In genomic region chr1:113770031-113770430, GRCh38 we compare ENCODE assay signal across 14 cellular contexts.
"Had no signal": no experiment of that assay in that cellular context is flagged by ENCODE, and none has a peak within 500 bp of the region (broad histone marks: within the 10 kb centered on the region; RNA-seq: fewer than 3 reads in every experiment).

No MANE protein-coding gene starts in this region.

- H3K27me3 Mint-ChIP-seq: stimulated activated naive CD8-positive, alpha-beta T cell treated with anti-CD3 and anti-CD28 coated beads, Interleukin-15, Interleukin-2, amounts not matched to agents 100 ng/mL and 50 ng/mL, for 24 hours had no signal

- H3K4me3 ChIP-seq: hepatocyte, pancreas, testis, upper lobe of right lung had no signal

- H2AFZ ChIP-seq: hepatocyte had no signal

- H3K9me3 ChIP-seq: pancreas, testis, upper lobe of right lung had no signal

- H3K27ac Mint-ChIP-seq: activated T-helper 1 cell treated with anti-CD3 and anti-CD28 coated beads, Interleukin-12 subunit alpha, Interleukin-12 subunit beta, Interleukin-2, Interleukin-4 antibody, amounts not matched to agents 30 ng/mL and 10 ng/mL and 1 ng/mL, durations not matched to agents 14 hours and 24 hours and 36 hours; stimulated activated naive CD8-positive, alpha-beta T cell treated with anti-CD3 and anti-CD28 coated beads, Interleukin-15, Interleukin-2, amounts not matched to agents 100 ng/mL and 50 ng/mL, for 24 hours had no signal

- ATAC-seq: left ventricle myocardium superior, pancreas, upper lobe of right lung had no signal

- H3K4me3 Mint-ChIP-seq: activated T-helper 1 cell treated with anti-CD3 and anti-CD28 coated beads, Interleukin-12 subunit alpha, Interleukin-12 subunit beta, Interleukin-2, Interleukin-4 antibody, amounts not matched to agents 30 ng/mL and 10 ng/mL and 1 ng/mL, durations not matched to agents 14 hours and 24 hours and 36 hours; stimulated activated naive CD8-positive, alpha-beta T cell treated with anti-CD3 and anti-CD28 coated beads, Interleukin-15, Interleukin-2, amounts not matched to agents 100 ng/mL and 50 ng/mL, for 24 hours had no signal

- DNase-seq: activated CD4-positive, alpha-beta T cell treated with anti-CD3 and anti-CD28 coated beads for 4 hours; aorta; effector memory CD4-positive, alpha-beta T cell; left ventricle myocardium superior; mesendoderm; pancreas; stimulated activated CD4-positive, alpha-beta T cell treated with anti-CD3 and anti-CD28 coated beads, Interleukin-4, amount 100 ng/mL, for 1 hour; stimulated activated CD8-positive, alpha-beta memory T cell treated with anti-CD3 and anti-CD28 coated beads, Interleukin-4, amount 100 ng/mL, for 48 hours; T-helper 1 cell; testis; upper lobe of right lung had no signal

- H3K4me2 ChIP-seq: hepatocyte had no signal

- H3K27ac ChIP-seq: hepatocyte, pancreas, testis, upper lobe of right lung had no signal

- H3K4me1 ChIP-seq: pancreas, testis, upper lobe of right lung had no signal

- H3K9me3 Mint-ChIP-seq: activated T-helper 1 cell treated with anti-CD3 and anti-CD28 coated beads, Interleukin-12 subunit alpha, Interleukin-12 subunit beta, Interleukin-2, Interleukin-4 antibody, amounts not matched to agents 30 ng/mL and 10 ng/mL and 1 ng/mL, durations not matched to agents 14 hours and 24 hours and 36 hours; stimulated activated naive CD8-positive, alpha-beta T cell treated with anti-CD3 and anti-CD28 coated beads, Interleukin-15, Interleukin-2, amounts not matched to agents 100 ng/mL and 50 ng/mL, for 24 hours had no signal

- H3K27me3 ChIP-seq: hepatocyte, pancreas, testis, upper lobe of right lung had no signal
